In the genomic region with DNA sequence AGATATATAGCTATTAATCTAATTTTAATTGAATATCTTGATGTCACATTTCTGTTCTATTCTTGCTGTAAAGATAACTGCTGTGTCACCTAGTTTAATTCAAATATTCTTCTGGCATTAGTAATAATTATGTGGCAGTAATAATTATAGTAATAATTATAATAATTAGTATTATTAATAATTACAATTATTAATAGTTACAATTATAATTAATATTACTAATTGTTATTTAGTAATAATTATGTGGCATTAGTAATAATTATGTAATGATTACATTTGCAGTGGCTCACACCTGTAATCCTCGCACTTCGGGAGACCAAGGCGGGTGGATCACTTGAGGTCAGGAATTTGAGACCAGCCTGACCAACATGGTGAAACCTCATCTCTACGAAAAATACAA, we compare ENCODE assay signal across 9 cellular contexts. TPM values are rescaled to one million over a fixed set of nuclear protein-coding genes. Genes with fewer than 3 reads are reported as not detected.
"Had no signal": no experiment of that assay in that cellular context is flagged by ENCODE, and none has a peak within 500 bp of the region (broad histone marks: within the 10 kb centered on the region; RNA-seq: fewer than 3 reads in every experiment).

No MANE protein-coding gene starts in this region.

- H3K4me3 ChIP-seq: GM23338 had no signal

- ATAC-seq: GM23338 had no signal

- H2AFZ ChIP-seq: GM23338 had no signal

- DNase-seq: H9, HCEC 1CT, IMR-90, KBM-7 had no signal

- H3K4me2 ChIP-seq: GM23338 had no signal

- FAIRE-seq: H1, H54, HTR-8/SVneo had no signal

- H3K4me3 Mint-ChIP-seq: GM23338, H9 had no signal

RNA-seq across cellular contexts. Expression of gene OR56B1, which starts 49.8 kb away (rescaled TPM):
- total RNA-seq: H1, H9, HT-29, IMR-90 had no signal
- polyA plus RNA-seq: GM23338, IMR-90 had no signal
